ENCODE assay signal across 1 cellular context in the genomic region with DNA sequence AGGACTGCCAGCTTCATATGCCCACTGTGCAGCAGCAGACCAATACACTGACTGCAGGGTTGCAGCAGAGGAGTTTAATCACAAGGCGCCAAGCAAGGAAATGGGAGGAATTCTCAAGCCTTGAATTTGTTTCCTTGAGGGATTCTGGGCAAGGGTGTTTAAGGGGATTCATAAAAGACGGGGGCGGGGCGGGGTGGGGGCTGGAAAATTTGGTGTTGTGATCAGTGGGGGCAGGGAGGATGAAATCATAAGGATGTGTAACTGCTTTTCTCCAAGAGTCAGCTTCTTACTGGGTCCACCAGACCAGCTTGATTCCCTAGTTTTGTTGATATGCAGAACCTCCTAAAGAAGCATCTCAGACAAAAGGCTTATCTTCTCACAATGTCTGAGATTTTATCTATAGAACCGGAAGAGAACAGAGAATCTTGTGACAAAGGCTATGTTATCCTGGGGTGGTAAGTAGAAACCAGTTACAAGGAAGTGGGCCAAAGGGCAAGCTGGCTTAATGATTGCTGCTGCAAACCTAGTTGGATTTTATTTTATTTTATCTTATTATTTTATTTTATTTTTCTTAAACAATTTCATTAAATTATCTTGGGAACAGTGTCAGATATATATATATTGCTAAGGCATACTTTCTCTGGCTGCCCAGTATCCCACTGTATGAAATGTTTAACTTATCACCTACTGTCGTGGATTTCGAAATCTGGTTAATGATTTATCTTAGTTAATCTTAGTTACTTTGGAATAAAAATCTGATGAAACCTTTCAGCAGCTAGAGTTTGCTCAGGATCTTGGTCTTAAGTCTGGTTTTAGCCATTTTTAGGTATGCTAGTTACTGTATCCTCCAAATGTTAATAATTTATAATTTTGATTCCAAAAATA.
TF ChIP-seq lines count a peak whose summit lies in the region.

No MANE protein-coding gene starts in this region.

TF ChIP-seq in HepG2, 621 proteins besides CTCF, POLR2A, EP300 and RAD21 (continues in another document):
- TF ChIP-seq, protein P1, sequence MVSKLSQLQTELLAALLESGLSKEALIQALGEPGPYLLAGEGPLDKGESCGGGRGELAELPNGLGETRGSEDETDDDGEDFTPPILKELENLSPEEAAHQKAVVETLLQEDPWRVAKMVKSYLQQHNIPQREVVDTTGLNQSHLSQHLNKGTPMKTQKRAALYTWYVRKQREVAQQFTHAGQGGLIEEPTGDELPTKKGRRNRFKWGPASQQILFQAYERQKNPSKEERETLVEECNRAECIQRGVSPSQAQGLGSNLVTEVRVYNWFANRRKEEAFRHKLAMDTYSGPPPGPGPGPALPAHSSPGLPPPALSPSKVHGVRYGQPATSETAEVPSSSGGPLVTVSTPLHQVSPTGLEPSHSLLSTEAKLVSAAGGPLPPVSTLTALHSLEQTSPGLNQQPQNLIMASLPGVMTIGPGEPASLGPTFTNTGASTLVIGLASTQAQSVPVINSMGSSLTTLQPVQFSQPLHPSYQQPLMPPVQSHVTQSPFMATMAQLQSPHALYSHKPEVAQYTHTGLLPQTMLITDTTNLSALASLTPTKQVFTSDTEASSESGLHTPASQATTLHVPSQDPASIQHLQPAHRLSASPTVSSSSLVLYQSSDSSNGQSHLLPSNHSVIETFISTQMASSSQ (IDR thresholded peaks at IDR 0.05; ENCODE audit: low read depth), result peak; percentile 74
- TF ChIP-seq, protein P1 (CRISPR knock-in tag; IDR thresholded peaks at IDR 0.05; ENCODE audit: borderline replicate concordance), result peak; percentile 52; the same call in 1 of the 2 replicates
- TF ChIP-seq ZBTB20 (CRISPR knock-in tag; IDR thresholded peaks at IDR 0.05; ENCODE audit: borderline replicate concordance, low read depth), result no peak
- TF ChIP-seq KAT2B (IDR thresholded peaks at IDR 0.05; ENCODE audit: borderline replicate concordance, low read depth, low read length), result no peak
- TF ChIP-seq ZNF550 (CRISPR knock-in tag; IDR thresholded peaks at IDR 0.05; ENCODE audit: borderline replicate concordance), result no peak
- no peak for TF ChIP-seq ZNF530 (CRISPR knock-in tag; IDR thresholded peaks at IDR 0.05; ENCODE audit: low read depth)
- TF ChIP-seq ZNF543 (CRISPR knock-in tag; IDR thresholded peaks at IDR 0.05), result no peak
- TF ChIP-seq CEBPB (IDR thresholded peaks at IDR 0.05; ENCODE audit: borderline replicate concordance, low read depth, low read length), result peak; percentile 26; the same call in 1 of the 2 replicates
- TF ChIP-seq CBX2 (IDR thresholded peaks at IDR 0.05; ENCODE audit: low read depth, low read length), result no peak
- no peak for TF ChIP-seq CBX2 (CRISPR knock-in tag; IDR thresholded peaks at IDR 0.05; ENCODE audit: low read depth)
- peak; percentile 61 for TF ChIP-seq CEBPG (CRISPR knock-in tag; IDR thresholded peaks at IDR 0.05)
- TF ChIP-seq ZNF564 (CRISPR knock-in tag; IDR thresholded peaks at IDR 0.05), result no peak
- TF ChIP-seq, protein P2, sequence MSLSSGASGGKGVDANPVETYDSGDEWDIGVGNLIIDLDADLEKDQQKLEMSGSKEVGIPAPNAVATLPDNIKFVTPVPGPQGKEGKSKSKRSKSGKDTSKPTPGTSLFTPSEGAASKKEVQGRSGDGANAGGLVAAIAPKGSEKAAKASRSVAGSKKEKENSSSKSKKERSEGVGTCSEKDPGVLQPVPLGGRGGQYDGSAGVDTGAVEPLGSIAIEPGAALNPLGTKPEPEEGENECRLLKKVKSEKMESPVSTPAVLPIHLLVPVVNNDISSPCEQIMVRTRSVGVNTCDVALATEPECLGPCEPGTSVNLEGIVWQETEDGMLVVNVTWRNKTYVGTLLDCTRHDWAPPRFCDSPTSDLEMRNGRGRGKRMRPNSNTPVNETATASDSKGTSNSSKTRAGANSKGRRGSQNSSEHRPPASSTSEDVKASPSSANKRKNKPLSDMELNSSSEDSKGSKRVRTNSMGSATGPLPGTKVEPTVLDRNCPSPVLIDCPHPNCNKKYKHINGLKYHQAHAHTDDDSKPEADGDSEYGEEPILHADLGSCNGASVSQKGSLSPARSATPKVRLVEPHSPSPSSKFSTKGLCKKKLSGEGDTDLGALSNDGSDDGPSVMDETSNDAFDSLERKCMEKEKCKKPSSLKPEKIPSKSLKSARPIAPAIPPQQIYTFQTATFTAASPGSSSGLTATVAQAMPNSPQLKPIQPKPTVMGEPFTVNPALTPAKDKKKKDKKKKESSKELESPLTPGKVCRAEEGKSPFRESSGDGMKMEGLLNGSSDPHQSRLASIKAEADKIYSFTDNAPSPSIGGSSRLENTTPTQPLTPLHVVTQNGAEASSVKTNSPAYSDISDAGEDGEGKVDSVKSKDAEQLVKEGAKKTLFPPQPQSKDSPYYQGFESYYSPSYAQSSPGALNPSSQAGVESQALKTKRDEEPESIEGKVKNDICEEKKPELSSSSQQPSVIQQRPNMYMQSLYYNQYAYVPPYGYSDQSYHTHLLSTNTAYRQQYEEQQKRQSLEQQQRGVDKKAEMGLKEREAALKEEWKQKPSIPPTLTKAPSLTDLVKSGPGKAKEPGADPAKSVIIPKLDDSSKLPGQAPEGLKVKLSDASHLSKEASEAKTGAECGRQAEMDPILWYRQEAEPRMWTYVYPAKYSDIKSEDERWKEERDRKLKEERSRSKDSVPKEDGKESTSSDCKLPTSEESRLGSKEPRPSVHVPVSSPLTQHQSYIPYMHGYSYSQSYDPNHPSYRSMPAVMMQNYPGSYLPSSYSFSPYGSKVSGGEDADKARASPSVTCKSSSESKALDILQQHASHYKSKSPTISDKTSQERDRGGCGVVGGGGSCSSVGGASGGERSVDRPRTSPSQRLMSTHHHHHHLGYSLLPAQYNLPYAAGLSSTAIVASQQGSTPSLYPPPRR (CRISPR knock-in tag; IDR thresholded peaks at IDR 0.05; ENCODE audit: borderline replicate concordance), result no peak
- TF ChIP-seq, protein P3, sequence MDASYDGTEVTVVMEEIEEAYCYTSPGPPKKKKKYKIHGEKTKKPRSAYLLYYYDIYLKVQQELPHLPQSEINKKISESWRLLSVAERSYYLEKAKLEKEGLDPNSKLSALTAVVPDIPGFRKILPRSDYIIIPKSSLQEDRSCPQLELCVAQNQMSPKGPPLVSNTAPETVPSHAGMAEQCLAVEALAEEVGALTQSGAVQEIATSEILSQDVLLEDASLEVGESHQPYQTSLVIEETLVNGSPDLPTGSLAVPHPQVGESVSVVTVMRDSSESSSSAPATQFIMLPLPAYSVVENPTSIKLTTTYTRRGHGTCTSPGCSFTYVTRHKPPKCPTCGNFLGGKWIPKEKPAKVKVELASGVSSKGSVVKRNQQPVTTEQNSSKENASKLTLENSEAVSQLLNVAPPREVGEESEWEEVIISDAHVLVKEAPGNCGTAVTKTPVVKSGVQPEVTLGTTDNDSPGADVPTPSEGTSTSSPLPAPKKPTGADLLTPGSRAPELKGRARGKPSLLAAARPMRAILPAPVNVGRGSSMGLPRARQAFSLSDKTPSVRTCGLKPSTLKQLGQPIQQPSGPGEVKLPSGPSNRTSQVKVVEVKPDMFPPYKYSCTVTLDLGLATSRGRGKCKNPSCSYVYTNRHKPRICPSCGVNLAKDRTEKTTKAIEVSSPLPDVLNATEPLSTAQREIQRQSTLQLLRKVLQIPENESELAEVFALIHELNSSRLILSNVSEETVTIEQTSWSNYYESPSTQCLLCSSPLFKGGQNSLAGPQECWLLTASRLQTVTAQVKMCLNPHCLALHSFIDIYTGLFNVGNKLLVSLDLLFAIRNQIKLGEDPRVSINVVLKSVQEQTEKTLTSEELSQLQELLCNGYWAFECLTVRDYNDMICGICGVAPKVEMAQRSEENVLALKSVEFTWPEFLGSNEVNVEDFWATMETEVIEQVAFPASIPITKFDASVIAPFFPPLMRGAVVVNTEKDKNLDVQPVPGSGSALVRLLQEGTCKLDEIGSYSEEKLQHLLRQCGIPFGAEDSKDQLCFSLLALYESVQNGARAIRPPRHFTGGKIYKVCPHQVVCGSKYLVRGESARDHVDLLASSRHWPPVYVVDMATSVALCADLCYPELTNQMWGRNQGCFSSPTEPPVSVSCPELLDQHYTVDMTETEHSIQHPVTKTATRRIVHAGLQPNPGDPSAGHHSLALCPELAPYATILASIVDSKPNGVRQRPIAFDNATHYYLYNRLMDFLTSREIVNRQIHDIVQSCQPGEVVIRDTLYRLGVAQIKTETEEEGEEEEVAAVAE (CRISPR knock-in tag; IDR thresholded peaks at IDR 0.05; ENCODE audit: borderline replicate concordance), result no peak
- TF ChIP-seq, protein P4, sequence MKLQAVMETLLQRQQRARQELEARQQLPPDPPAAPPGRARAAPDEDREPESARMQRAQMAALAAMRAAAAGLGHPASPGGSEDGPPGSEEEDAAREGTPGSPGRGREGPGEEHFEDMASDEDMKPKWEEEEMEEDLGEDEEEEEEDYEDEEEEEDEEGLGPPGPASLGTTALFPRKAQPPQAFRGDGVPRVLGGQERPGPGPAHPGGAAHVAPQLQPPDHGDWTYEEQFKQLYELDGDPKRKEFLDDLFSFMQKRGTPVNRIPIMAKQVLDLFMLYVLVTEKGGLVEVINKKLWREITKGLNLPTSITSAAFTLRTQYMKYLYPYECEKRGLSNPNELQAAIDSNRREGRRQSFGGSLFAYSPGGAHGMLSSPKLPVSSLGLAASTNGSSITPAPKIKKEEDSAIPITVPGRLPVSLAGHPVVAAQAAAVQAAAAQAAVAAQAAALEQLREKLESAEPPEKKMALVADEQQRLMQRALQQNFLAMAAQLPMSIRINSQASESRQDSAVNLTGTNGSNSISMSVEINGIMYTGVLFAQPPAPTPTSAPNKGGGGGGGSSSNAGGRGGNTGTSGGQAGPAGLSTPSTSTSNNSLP (IDR thresholded peaks at IDR 0.05; ENCODE audit: low read depth, low read length), result peak; percentile 34; the same call in 1 of the 2 replicates
- no peak for TF ChIP-seq HMG20A (CRISPR knock-in tag; IDR thresholded peaks at IDR 0.05; ENCODE audit: borderline replicate concordance)
- no peak for TF ChIP-seq HMG20B (CRISPR knock-in tag; conservative IDR thresholded peaks at IDR 0.05)
- TF ChIP-seq ZNF138 (CRISPR knock-in tag; IDR thresholded peaks at IDR 0.05; ENCODE audit: low read depth), result no peak
- no peak for TF ChIP-seq POGZ (CRISPR knock-in tag; IDR thresholded peaks at IDR 0.05)
- TF ChIP-seq HNRNPUL1 (IDR thresholded peaks at IDR 0.05; ENCODE audit: low read depth, low read length), result 0 out of 2 replicates have a peak, but pooled peaks have one; percentile 46
- TF ChIP-seq HIVEP1 (CRISPR knock-in tag; IDR thresholded peaks at IDR 0.05), result no peak
- no peak for TF ChIP-seq ZNF3 (CRISPR knock-in tag; IDR thresholded peaks at IDR 0.05)
- no peak for TF ChIP-seq ZNF878 (CRISPR knock-in tag; IDR thresholded peaks at IDR 0.05)
- no peak for TF ChIP-seq SAFB2 (CRISPR knock-in tag; IDR thresholded peaks at IDR 0.05; ENCODE audit: borderline replicate concordance, low read depth)
- no peak for TF ChIP-seq ZNF510 (CRISPR knock-in tag; IDR thresholded peaks at IDR 0.05; ENCODE audit: low read depth)
- no peak for TF ChIP-seq SALL1 (CRISPR knock-in tag; IDR thresholded peaks at IDR 0.05)
- no peak for TF ChIP-seq PBX3 (CRISPR knock-in tag; IDR thresholded peaks at IDR 0.05; ENCODE audit: borderline replicate concordance)
- no peak for TF ChIP-seq ZNF775 (CRISPR knock-in tag; IDR thresholded peaks at IDR 0.05; ENCODE audit: borderline replicate concordance)
- TF ChIP-seq NFYB (CRISPR knock-in tag; IDR thresholded peaks at IDR 0.05), result no peak
- TF ChIP-seq, protein P5, sequence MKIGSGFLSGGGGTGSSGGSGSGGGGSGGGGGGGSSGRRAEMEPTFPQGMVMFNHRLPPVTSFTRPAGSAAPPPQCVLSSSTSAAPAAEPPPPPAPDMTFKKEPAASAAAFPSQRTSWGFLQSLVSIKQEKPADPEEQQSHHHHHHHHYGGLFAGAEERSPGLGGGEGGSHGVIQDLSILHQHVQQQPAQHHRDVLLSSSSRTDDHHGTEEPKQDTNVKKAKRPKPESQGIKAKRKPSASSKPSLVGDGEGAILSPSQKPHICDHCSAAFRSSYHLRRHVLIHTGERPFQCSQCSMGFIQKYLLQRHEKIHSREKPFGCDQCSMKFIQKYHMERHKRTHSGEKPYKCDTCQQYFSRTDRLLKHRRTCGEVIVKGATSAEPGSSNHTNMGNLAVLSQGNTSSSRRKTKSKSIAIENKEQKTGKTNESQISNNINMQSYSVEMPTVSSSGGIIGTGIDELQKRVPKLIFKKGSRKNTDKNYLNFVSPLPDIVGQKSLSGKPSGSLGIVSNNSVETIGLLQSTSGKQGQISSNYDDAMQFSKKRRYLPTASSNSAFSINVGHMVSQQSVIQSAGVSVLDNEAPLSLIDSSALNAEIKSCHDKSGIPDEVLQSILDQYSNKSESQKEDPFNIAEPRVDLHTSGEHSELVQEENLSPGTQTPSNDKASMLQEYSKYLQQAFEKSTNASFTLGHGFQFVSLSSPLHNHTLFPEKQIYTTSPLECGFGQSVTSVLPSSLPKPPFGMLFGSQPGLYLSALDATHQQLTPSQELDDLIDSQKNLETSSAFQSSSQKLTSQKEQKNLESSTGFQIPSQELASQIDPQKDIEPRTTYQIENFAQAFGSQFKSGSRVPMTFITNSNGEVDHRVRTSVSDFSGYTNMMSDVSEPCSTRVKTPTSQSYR (CRISPR knock-in tag; IDR thresholded peaks at IDR 0.05; ENCODE audit: borderline replicate concordance), result no peak
